In the genomic region with DNA sequence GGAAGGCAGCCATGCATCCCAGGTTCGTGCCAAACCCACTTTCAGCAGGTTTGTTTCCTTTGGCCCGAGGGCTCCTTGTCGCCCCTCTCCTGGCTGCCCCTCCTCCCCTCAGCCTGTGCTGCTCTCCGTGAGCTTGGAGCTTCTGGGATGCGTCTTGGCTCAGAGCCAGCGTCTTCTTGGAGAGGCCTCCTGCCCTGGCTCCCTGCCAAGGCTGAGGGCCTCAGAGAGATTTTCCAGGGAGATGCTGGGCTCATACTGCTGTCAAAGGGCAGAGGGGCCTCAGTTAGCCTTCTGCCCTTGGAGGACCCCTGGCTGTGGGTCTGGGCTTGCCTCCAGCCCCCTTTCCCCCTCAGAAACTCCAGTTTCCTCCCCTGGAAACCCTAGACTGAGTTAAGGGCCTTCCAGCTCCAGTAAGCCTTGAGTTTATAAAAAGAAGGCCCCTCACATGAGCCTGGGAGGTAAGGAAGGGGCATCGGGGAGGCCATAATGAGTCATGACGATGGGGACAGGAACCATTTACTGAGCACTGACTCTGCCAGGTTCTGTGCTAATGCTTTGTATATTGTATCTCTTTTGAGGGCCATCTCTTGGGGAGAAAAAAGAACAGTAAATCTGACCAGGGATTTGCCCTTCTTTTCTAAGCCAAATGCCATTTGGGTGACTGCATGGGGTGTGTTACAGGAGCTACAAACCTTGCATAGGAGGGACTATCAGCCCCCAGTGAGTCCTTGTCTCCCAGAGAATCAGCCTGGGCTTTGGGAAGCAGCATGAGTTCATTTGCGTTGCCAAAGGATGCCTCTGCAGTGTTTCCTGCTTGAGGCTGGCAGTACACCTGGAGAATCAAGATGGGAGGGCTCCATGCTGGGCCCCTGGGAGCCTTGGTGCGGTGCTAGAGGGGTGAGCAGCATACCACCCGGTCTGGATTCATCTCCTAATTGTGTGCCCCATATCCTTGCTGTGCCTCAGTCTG, we compare ENCODE assay signal across 1 cellular context.
TF ChIP-seq lines count a peak whose summit lies in the region.

No MANE protein-coding gene starts in this region.

TF ChIP-seq in IMR-90, 13 proteins besides CTCF, POLR2A, EP300 and RAD21 (continued from another document):
- TF ChIP-seq FOS (IDR thresholded peaks at IDR 0.05; ENCODE audit: low read depth, low read length), result no peak
- no peak for TF ChIP-seq CHD1 (IDR thresholded peaks at IDR 0.05; ENCODE audit: low read depth, low read length)
- no peak for TF ChIP-seq CEBPB (IDR thresholded peaks at IDR 0.05; ENCODE audit: low read depth, low read length)
- TF ChIP-seq, protein P1, sequence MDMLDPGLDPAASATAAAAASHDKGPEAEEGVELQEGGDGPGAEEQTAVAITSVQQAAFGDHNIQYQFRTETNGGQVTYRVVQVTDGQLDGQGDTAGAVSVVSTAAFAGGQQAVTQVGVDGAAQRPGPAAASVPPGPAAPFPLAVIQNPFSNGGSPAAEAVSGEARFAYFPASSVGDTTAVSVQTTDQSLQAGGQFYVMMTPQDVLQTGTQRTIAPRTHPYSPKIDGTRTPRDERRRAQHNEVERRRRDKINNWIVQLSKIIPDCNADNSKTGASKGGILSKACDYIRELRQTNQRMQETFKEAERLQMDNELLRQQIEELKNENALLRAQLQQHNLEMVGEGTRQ (IDR thresholded peaks at IDR 0.05; ENCODE audit: low read depth, low read length), result no peak
